Comparison of ENCODE assay signal across 28 cellular contexts in the genomic region with DNA sequence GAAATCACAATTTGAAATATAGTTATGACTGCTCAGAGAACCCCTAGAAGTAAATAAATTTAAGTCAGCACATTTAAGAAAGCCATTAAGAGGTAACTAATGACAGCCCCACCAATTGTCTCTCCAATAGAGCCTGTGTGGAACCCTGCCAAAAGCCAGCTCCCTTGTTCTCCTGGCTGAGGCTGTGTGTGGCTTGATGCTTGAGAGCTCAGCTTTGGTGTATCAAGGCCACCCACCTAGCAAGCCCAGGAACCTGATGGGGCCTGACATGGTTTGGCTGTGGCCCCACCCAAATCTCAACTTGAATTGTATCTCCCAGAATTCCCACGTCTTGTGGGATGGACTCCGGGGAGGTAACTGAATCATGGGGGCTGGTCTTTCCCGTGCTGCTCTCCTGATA.
"Had no signal": no experiment of that assay in that cellular context is flagged by ENCODE, and none has a peak within 500 bp of the region (broad histone marks: within the 10 kb centered on the region; RNA-seq: fewer than 3 reads in every experiment).

No MANE protein-coding gene starts in this region.

- H3K4me1 Mint-ChIP-seq: naive thymus-derived CD8-positive, alpha-beta T cell; nephron; stimulated activated memory B cell treated with anti-CD40 and anti-IgM and Interleukin-4, amounts not matched to agents 10 μg/mL and 1 μg/mL and 100 μg/mL, for 72 hours; stimulated activated naive CD8-positive, alpha-beta T cell treated with anti-CD3 and anti-CD28 coated beads, Interleukin-15, amount 100 ng/mL, for 72 hours had no signal

- H3K4me3 ChIP-seq: hepatocyte, left lung, lower lobe of right lung, neural progenitor cell, ovary, right atrium auricular region, right lobe of liver, smooth muscle cell, thyroid gland, transverse colon, upper lobe of left lung, vagina had no signal

- H3K4me1 ChIP-seq: left lung, lower lobe of right lung, neural progenitor cell, right atrium auricular region, right lobe of liver, thyroid gland, transverse colon, upper lobe of left lung, vagina had no signal

- H3K4me3 Mint-ChIP-seq: naive thymus-derived CD8-positive, alpha-beta T cell; nephron; neural progenitor cell; stimulated activated memory B cell treated with anti-CD40 and anti-IgM and Interleukin-4, amounts not matched to agents 10 μg/mL and 1 μg/mL and 100 μg/mL, for 72 hours; stimulated activated naive CD8-positive, alpha-beta T cell treated with anti-CD3 and anti-CD28 coated beads, Interleukin-15, amount 100 ng/mL, for 72 hours had no signal

- H3K9me3 Mint-ChIP-seq: stimulated activated memory B cell treated with anti-CD40 and anti-IgM and Interleukin-4, amounts not matched to agents 10 μg/mL and 1 μg/mL and 100 μg/mL, for 72 hours had no signal

- H3K27ac Mint-ChIP-seq: naive thymus-derived CD8-positive, alpha-beta T cell; nephron; neural progenitor cell; progenitor cell of endocrine pancreas; stimulated activated memory B cell treated with anti-CD40 and anti-IgM and Interleukin-4, amounts not matched to agents 10 μg/mL and 1 μg/mL and 100 μg/mL, for 72 hours; stimulated activated naive CD8-positive, alpha-beta T cell treated with anti-CD3 and anti-CD28 coated beads, Interleukin-15, amount 100 ng/mL, for 72 hours had no signal

- H3K27me3 Mint-ChIP-seq: naive thymus-derived CD8-positive, alpha-beta T cell; progenitor cell of endocrine pancreas; stimulated activated memory B cell treated with anti-CD40 and anti-IgM and Interleukin-4, amounts not matched to agents 10 μg/mL and 1 μg/mL and 100 μg/mL, for 72 hours; stimulated activated naive CD8-positive, alpha-beta T cell treated with anti-CD3 and anti-CD28 coated beads, Interleukin-15, amount 100 ng/mL, for 72 hours had no signal

- H3K36me3 ChIP-seq: left lung, lower lobe of right lung, neural progenitor cell, neutrophil, ovary, right atrium auricular region, right lobe of liver, thyroid gland, transverse colon, upper lobe of left lung, vagina had no signal

- H3K27ac ChIP-seq: hepatocyte, left lung, lower lobe of right lung, neural progenitor cell, neutrophil, ovary, right atrium auricular region, right lobe of liver, thyroid gland, transverse colon, upper lobe of left lung, vagina had no signal

- DNase-seq: left colon; left lung; lower lobe of right lung; mammary epithelial cell; mesenchymal stem cell; naive thymus-derived CD8-positive, alpha-beta T cell; occipital lobe; ovary; right lobe of liver; stimulated activated CD4-positive, alpha-beta T cell treated with anti-CD3 and anti-CD28 coated beads, Interleukin-1b, Interleukin-23, amount 100 ng/mL, for 48 hours; stimulated activated CD4-positive, alpha-beta T cell treated with anti-CD3 and anti-CD28 coated beads, Interleukin-2, amount 100 ng/mL, for 48 hours; stimulated activated CD4-positive, alpha-beta T cell treated with anti-CD3 and anti-CD28 coated beads, Interleukin-4, amount 100 ng/mL, for 4 hours; stimulated activated CD8-positive, alpha-beta memory T cell treated with anti-CD3 and anti-CD28 coated beads, Interleukin-4, amount 100 ng/mL, for 48 hours; stimulated activated naive CD4-positive, alpha-beta T cell treated with Interleukin-2 at 50 U/mL for 16 hours; stimulated activated naive CD8-positive, alpha-beta T cell treated with anti-CD3 and anti-CD28 coated beads, Interleukin-15, amount 100 ng/mL, for 72 hours; substantia nigra; transverse colon; upper lobe of left lung had no signal

- H3K9me3 ChIP-seq: lower lobe of right lung, neutrophil, ovary, right atrium auricular region, right lobe of liver, thyroid gland, transverse colon, upper lobe of left lung, vagina had no signal

- H3K27me3 ChIP-seq: hepatocyte, left lung, neural progenitor cell, neutrophil, ovary, right atrium auricular region, right lobe of liver, thyroid gland, transverse colon, upper lobe of left lung, vagina had no signal
